ENCODE assay signal across 9 cellular contexts in the genomic region with DNA sequence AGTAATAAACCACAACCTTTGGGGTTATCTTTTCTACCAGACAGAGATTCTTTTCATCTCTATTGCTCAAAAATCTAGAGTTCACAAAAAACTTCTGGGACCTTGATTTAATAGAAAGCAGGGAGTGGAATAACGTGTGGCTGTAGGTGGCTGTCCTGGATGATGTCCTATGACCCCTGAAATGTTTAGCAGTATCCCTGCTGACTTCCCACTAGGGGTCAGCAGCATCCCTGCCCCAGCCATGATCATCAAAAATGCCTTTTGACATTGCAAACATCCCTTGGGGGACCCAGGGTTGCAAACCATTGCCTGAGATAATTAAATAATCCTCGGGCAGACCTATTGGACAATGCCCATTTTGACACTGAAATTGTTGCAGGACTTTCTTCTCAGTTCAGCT.
DNase-seq lines count a peak whose midpoint lies in the region; ATAC-seq, FAIRE-seq and TF ChIP-seq lines count a peak whose summit lies in the region.
"Had no signal": no experiment of that assay in that cellular context is flagged by ENCODE, and none has a peak within 500 bp of the region (broad histone marks: within the 10 kb centered on the region; RNA-seq: fewer than 3 reads in every experiment).

No MANE protein-coding gene starts in this region.

- H3K36me3 ChIP-seq in GM12878 (ENCODE audit: control insufficient read depth in 2 of 2, insufficient read depth in 2 of 2, low read length in 1 of 2) (no peaks in the 10 kb centered on the region), neural progenitor cell (no peaks in the 10 kb centered on the region)

- no peaks in the 10 kb centered on the region; a peak in 1 of 4 replicates for H3K27me3 ChIP-seq in GM12878 (replicated peaks in 1 of 2; ENCODE audit: control insufficient read depth in 2 of 2, insufficient read depth in 2 of 2, low read length in 1 of 2)
- no peaks in the 10 kb centered on the region for H3K27me3 ChIP-seq in neural progenitor cell

- TF ChIP-seq CTCF in activated CD8-positive, alpha-beta T cell treated with anti-CD3 and anti-CD28 coated beads for 36 hours (IDR thresholded peaks at IDR 0.05): peak; percentile 31
- peak; percentile 56 to 61 (median 61) for TF ChIP-seq CTCF in GM12878 (IDR thresholded peaks at IDR 0.05 in 2 of 3, conservative IDR thresholded peaks at IDR 0.05 in 1 of 3; ENCODE audit: control insufficient read depth in 2 of 3, extremely low read depth in 1 of 3, insufficient read depth in 1 of 3, low read depth in 3 of 3, low read length in 3 of 3)
- peak; percentile 59 for TF ChIP-seq CTCF in neural progenitor cell (IDR thresholded peaks at IDR 0.05)

- CTCF ChIA-PET in activated CD8-positive, alpha-beta T cell treated with anti-CD3 and anti-CD28 coated beads for 36 hours (lab: Charles Lee): no interaction called here
- CTCF ChIA-PET in activated CD8-positive, alpha-beta T cell treated with anti-CD3 and anti-CD28 coated beads, Interleukin-2, amount 10 ng/mL, durations not matched to agents 7 days and 5 days (lab: Charles Lee): no interaction called here
- CTCF ChIA-PET in GM12878 (lab: Yijun Ruan, JAX): interaction anchor here (1.8 kb wide), 1 partner anchor 39 kb away, joined by 4 read pairs; no protein-coding TSS in a partner anchor

- no peak overlapping the region for H2AFZ ChIP-seq in GM12878 (ENCODE audit: control insufficient read depth, low read depth, low read length)
- H2AFZ ChIP-seq in neural progenitor cell (replicated peaks): no peak overlapping the region

- no peak for DNase-seq in activated CD8-positive, alpha-beta T cell treated with anti-CD3 and anti-CD28 coated beads for 36 hours
- no peak for DNase-seq in activated CD8-positive, alpha-beta T cell treated with anti-CD3 and anti-CD28 coated beads, Interleukin-2, amount 10 ng/mL, durations not matched to agents 7 days and 5 days
- DNase-seq in GM12878 (ENCODE audit: low read depth, low spot score) (no peak), neural progenitor cell (ENCODE audit: low spot score) (peak; percentile 47), urothelium cell line (ENCODE audit: low spot score) (no peak)
- DNase-seq in naive thymus-derived CD8-positive, alpha-beta T cell: no peak
- no peak for DNase-seq in activated naive CD4-positive, alpha-beta T cell treated with anti-CD3 and anti-CD28 coated beads, Interleukin-2, amount 50 U/mL, for 72 hours (ENCODE audit: low spot score in 2 of 2)
- DNase-seq: activated naive CD4-positive, alpha-beta T cell treated with Interleukin-2 at 50 U/mL for 16 hours had no signal

- H3K27me3 Mint-ChIP-seq in activated CD8-positive, alpha-beta T cell treated with anti-CD3 and anti-CD28 coated beads for 36 hours: no peaks in the 10 kb centered on the region
- H3K27me3 Mint-ChIP-seq in activated CD8-positive, alpha-beta T cell treated with anti-CD3 and anti-CD28 coated beads, Interleukin-2, amount 10 ng/mL, durations not matched to agents 7 days and 5 days (ENCODE audit: low read depth): no peaks in the 10 kb centered on the region
- peaks cover 8% of the 10 kb centered on the region for H3K27me3 Mint-ChIP-seq in neural progenitor cell (ENCODE audit: insufficient read depth, low read depth)
- H3K27me3 Mint-ChIP-seq in naive thymus-derived CD8-positive, alpha-beta T cell: no peaks in the 10 kb centered on the region

- FAIRE-seq in GM12878 (lab: Jason Lieb, UNC) (peak; percentile 18), urothelium cell line (lab: Jason Lieb, UNC) (no peak)

- no peaks in the 10 kb centered on the region for H3F3A ChIP-seq in neural progenitor cell (ENCODE audit: low read depth)

- H3K4me1 ChIP-seq in GM12878 (ENCODE audit: control insufficient read depth, insufficient read depth, low read length) (no peaks in the 10 kb centered on the region), neural progenitor cell (peaks cover 27% of the 10 kb centered on the region)

- POLR2A ChIA-PET in activated CD8-positive, alpha-beta T cell treated with anti-CD3 and anti-CD28 coated beads for 36 hours (lab: Charles Lee): no interaction called here
- POLR2A ChIA-PET in activated CD8-positive, alpha-beta T cell treated with anti-CD3 and anti-CD28 coated beads, Interleukin-2, amount 10 ng/mL, durations not matched to agents 7 days and 5 days (lab: Charles Lee): no interaction called here
- POLR2A ChIA-PET in GM12878 (lab: Charles Lee): no interaction called here
- POLR2A ChIA-PET in naive thymus-derived CD8-positive, alpha-beta T cell (lab: Charles Lee): no interaction called here

- no peaks in the 10 kb centered on the region for H3K36me3 Mint-ChIP-seq in activated CD8-positive, alpha-beta T cell treated with anti-CD3 and anti-CD28 coated beads for 36 hours (ENCODE audit: low read depth)
- no peaks in the 10 kb centered on the region for H3K36me3 Mint-ChIP-seq in activated CD8-positive, alpha-beta T cell treated with anti-CD3 and anti-CD28 coated beads, Interleukin-2, amount 10 ng/mL, durations not matched to agents 7 days and 5 days (ENCODE audit: low read depth)
- H3K36me3 Mint-ChIP-seq in neural progenitor cell: no peaks in the 10 kb centered on the region
- no peaks in the 10 kb centered on the region for H3K36me3 Mint-ChIP-seq in naive thymus-derived CD8-positive, alpha-beta T cell
- peaks cover 0 to 8% of the 10 kb centered on the region in 2 donors for H3K36me3 Mint-ChIP-seq in activated naive CD4-positive, alpha-beta T cell treated with anti-CD3 and anti-CD28 coated beads, Interleukin-2, amount 50 U/mL, for 72 hours

- ATAC-seq in activated CD8-positive, alpha-beta T cell treated with anti-CD3 and anti-CD28 coated beads for 36 hours: no peak
- ATAC-seq in activated CD8-positive, alpha-beta T cell treated with anti-CD3 and anti-CD28 coated beads, Interleukin-2, amount 10 ng/mL, durations not matched to agents 7 days and 5 days: no peak
- ATAC-seq in GM12878: peak; percentile 81
- ATAC-seq in naive thymus-derived CD8-positive, alpha-beta T cell: no peak
- no peak for ATAC-seq in activated naive CD4-positive, alpha-beta T cell treated with anti-CD3 and anti-CD28 coated beads, Interleukin-2, amount 50 U/mL, for 72 hours

- H4K20me1 ChIP-seq in GM12878 (ENCODE audit: control insufficient read depth, insufficient read depth) (no peaks in the 10 kb centered on the region), neural progenitor cell (ENCODE audit: low read depth) (no peaks in the 10 kb centered on the region)

- WGBS in GM12878 (ENCODE audit: insufficient coverage, insufficient replicate concordance, low lambda C conversion rate, missing lambda C conversion rate): 14% methylated on average over 2 of the region's 2 CpGs

- peaks cover 1% of the 10 kb centered on the region; the same call in 1 of the 3 replicates for H3K9me3 ChIP-seq in GM12878 (replicated peaks; ENCODE audit: control insufficient read depth, insufficient read depth, low read length)
- no peaks in the 10 kb centered on the region for H3K9me3 ChIP-seq in neural progenitor cell (ENCODE audit: low read depth)

- H3K9ac ChIP-seq in GM12878 (ENCODE audit: control insufficient read depth, insufficient read depth, low read length) (no peak overlapping the region), neural progenitor cell (no peak overlapping the region)

- no peak for TF ChIP-seq POLR2A in GM12878 (IDR thresholded peaks at IDR 0.05; ENCODE audit: low read depth, low read length)

- peaks cover 5% of the 10 kb centered on the region for H3K4me1 Mint-ChIP-seq in activated CD8-positive, alpha-beta T cell treated with anti-CD3 and anti-CD28 coated beads for 36 hours (ENCODE audit: low read depth)
- H3K4me1 Mint-ChIP-seq in activated CD8-positive, alpha-beta T cell treated with anti-CD3 and anti-CD28 coated beads, Interleukin-2, amount 10 ng/mL, durations not matched to agents 7 days and 5 days (ENCODE audit: low read depth): no peaks in the 10 kb centered on the region
- peaks cover 11% of the 10 kb centered on the region for H3K4me1 Mint-ChIP-seq in neural progenitor cell
- peaks cover 0 to 5% (median 4%) of the 10 kb centered on the region in 4 donors for H3K4me1 Mint-ChIP-seq in naive thymus-derived CD8-positive, alpha-beta T cell

- no peak overlapping the region for H3K27ac ChIP-seq in GM12878 (ENCODE audit: control insufficient read depth, insufficient read depth)
- no peak overlapping the region for H3K27ac ChIP-seq in neural progenitor cell

- intact Hi-C loops in activated CD8-positive, alpha-beta T cell treated with anti-CD3 and anti-CD28 coated beads for 36 hours (cut with micrococcal nuclease): no loop called here
- intact Hi-C loops in GM12878 (cut with micrococcal nuclease; ENCODE audit: unreplicated experiment): loop anchor here (1.0 to 2.0 kb wide), 2 partner anchors 38 to 324 kb away; no protein-coding TSS in a partner anchor

- H3K79me2 ChIP-seq in GM12878 (ENCODE audit: control insufficient read depth, insufficient read depth, low read length) (no peaks in the 10 kb centered on the region), neural progenitor cell (ENCODE audit: low read depth) (no peaks in the 10 kb centered on the region)

- BruUV-seq in GM12878 (replicated peaks; lab: Mats Ljungman, UMichigan): no TSS peak

- H3K4me3 Mint-ChIP-seq in activated CD8-positive, alpha-beta T cell treated with anti-CD3 and anti-CD28 coated beads for 36 hours: no peak overlapping the region
- no peak overlapping the region for H3K4me3 Mint-ChIP-seq in activated CD8-positive, alpha-beta T cell treated with anti-CD3 and anti-CD28 coated beads, Interleukin-2, amount 10 ng/mL, durations not matched to agents 7 days and 5 days
- H3K4me3 Mint-ChIP-seq in neural progenitor cell: no peak overlapping the region
- no peak overlapping the region for H3K4me3 Mint-ChIP-seq in naive thymus-derived CD8-positive, alpha-beta T cell

- H3K27ac Mint-ChIP-seq in activated CD8-positive, alpha-beta T cell treated with anti-CD3 and anti-CD28 coated beads for 36 hours: no peak overlapping the region
- no peak overlapping the region for H3K27ac Mint-ChIP-seq in activated CD8-positive, alpha-beta T cell treated with anti-CD3 and anti-CD28 coated beads, Interleukin-2, amount 10 ng/mL, durations not matched to agents 7 days and 5 days
- no peak overlapping the region for H3K27ac Mint-ChIP-seq in neural progenitor cell
- no peak overlapping the region for H3K27ac Mint-ChIP-seq in naive thymus-derived CD8-positive, alpha-beta T cell
- no peak overlapping the region for H3K27ac Mint-ChIP-seq in activated naive CD4-positive, alpha-beta T cell treated with anti-CD3 and anti-CD28 coated beads, Interleukin-2, amount 50 U/mL, for 72 hours

- no peak overlapping the region for H3K4me2 ChIP-seq in GM12878 (ENCODE audit: control insufficient read depth, insufficient read depth)
- no peak overlapping the region for H3K4me2 ChIP-seq in neural progenitor cell

- H3K9me3 Mint-ChIP-seq in activated CD8-positive, alpha-beta T cell treated with anti-CD3 and anti-CD28 coated beads for 36 hours: no peaks in the 10 kb centered on the region
- H3K9me3 Mint-ChIP-seq in activated CD8-positive, alpha-beta T cell treated with anti-CD3 and anti-CD28 coated beads, Interleukin-2, amount 10 ng/mL, durations not matched to agents 7 days and 5 days (ENCODE audit: insufficient read depth): no peaks in the 10 kb centered on the region
- peaks cover 3% of the 10 kb centered on the region for H3K9me3 Mint-ChIP-seq in neural progenitor cell
- H3K9me3 Mint-ChIP-seq in naive thymus-derived CD8-positive, alpha-beta T cell: peaks cover 0 to 7% (median 0%) of the 10 kb centered on the region in 9 donors
- peaks cover 0 to 5% of the 10 kb centered on the region in 2 donors for H3K9me3 Mint-ChIP-seq in activated naive CD4-positive, alpha-beta T cell treated with anti-CD3 and anti-CD28 coated beads, Interleukin-2, amount 50 U/mL, for 72 hours

- no peak overlapping the region for H3K4me3 ChIP-seq in GM12878
- no peak overlapping the region for H3K4me3 ChIP-seq in neural progenitor cell

- SMC1A ChIA-PET in GM12878 (lab: Charles Lee; ENCODE audit: uncharacterized antibody, unreplicated experiment): interaction anchor here (1.0 kb wide), 1 partner anchor 15 kb away, joined by 3 read pairs; no protein-coding TSS in a partner anchor

- RAD21 ChIA-PET in GM12878 (lab: Charles Lee; ENCODE audit: unreplicated experiment): no interaction called here

- TF ChIP-seq RAD21 in Ishikawa (IDR thresholded peaks at IDR 0.05; ENCODE audit: low read depth) (peak; percentile 52), GM12878 (IDR thresholded peaks at IDR 0.05; ENCODE audit: insufficient read depth, low read depth, low read length) (peak; percentile 83)

- in situ Hi-C loops in GM12878 (cut with MboI): no loop called here

- TF ChIP-seq EP300 in Ishikawa (IDR thresholded peaks at IDR 0.05; ENCODE audit: borderline replicate concordance): no peak
- TF ChIP-seq EP300 in GM12878 (IDR thresholded peaks at IDR 0.05; ENCODE audit: borderline replicate concordance in 1 of 2, control insufficient read depth in 1 of 2, low read depth in 2 of 2, low read length in 2 of 2): no peak
